In genomic region chr14:63603749-63604277, GRCh38 we compare ENCODE assay signal across 22 cellular contexts. TPM values are rescaled to one million over a fixed set of nuclear protein-coding genes. Genes with fewer than 3 reads are reported as not detected.
DNase-seq lines count a peak whose midpoint lies in the region; ATAC-seq lines count a peak whose summit lies in the region.
"Had no signal": no experiment of that assay in that cellular context is flagged by ENCODE, and none has a peak within 500 bp of the region (broad histone marks: within the 10 kb centered on the region; RNA-seq: fewer than 3 reads in every experiment).

No MANE protein-coding gene starts in this region.

- no peaks in the 10 kb centered on the region for H3K9me3 ChIP-seq in T-helper 17 cell (ENCODE audit: control insufficient read depth, low read length, poor library complexity, severe bottlenecking)
- H3K9me3 ChIP-seq: adrenal gland, ovary, sigmoid colon had no signal

- H3K4me1 Mint-ChIP-seq in T-helper 17 cell: peaks cover 13% of the 10 kb centered on the region
- H3K4me1 Mint-ChIP-seq: activated CD4-positive, alpha-beta memory T cell treated with anti-CD3 and anti-CD28 coated beads, Interleukin-2, amount 10 ng/mL, durations not matched to agents 7 days and 5 days had no signal

- H3K27ac Mint-ChIP-seq in T-helper 17 cell: peak overlapping the region; percentile 19
- H3K27ac Mint-ChIP-seq: activated CD4-positive, alpha-beta memory T cell treated with anti-CD3 and anti-CD28 coated beads, Interleukin-2, amount 10 ng/mL, durations not matched to agents 7 days and 5 days; stimulated activated naive CD8-positive, alpha-beta T cell treated with anti-CD3 and anti-CD28 coated beads, Interleukin-15, Interleukin-2, amounts not matched to agents 100 ng/mL and 50 ng/mL, for 24 hours; type B pancreatic cell had no signal

- DNase-seq in NCI-H1436 (lab: John Stamatoyannopoulos, UW): peak; percentile 18
- no peak for DNase-seq in NCI-H1436 treated with DMSO at 0.1 percent for 48 hours (lab: John Stamatoyannopoulos, UW)
- no peak for DNase-seq in T-helper 17 cell
- peak; percentile 37 for DNase-seq in left kidney (ENCODE audit: low read depth, low spot score)
- no peak for DNase-seq in NCI-H345 (lab: John Stamatoyannopoulos, UW)
- no peak for DNase-seq in substantia nigra (lab: John Stamatoyannopoulos, UW)
- DNase-seq: activated CD4-positive, alpha-beta memory T cell treated with anti-CD3 and anti-CD28 coated beads, Interleukin-2, amount 10 ng/mL, durations not matched to agents 7 days and 5 days; activated T-cell treated with anti-CD3 and anti-CD28 coated beads, Interleukin-2, amount 50 U/mL, for 48 hours; adrenal gland; C1 segment of cervical spinal cord; effector CD8-positive, alpha-beta T cell; head of caudate nucleus; IMR-90; ovary; Right ventricle myocardium superior; sigmoid colon; stimulated activated CD4-positive, alpha-beta T cell treated with anti-CD3 and anti-CD28 coated beads, Interleukin-1b, Interleukin-23, amount 100 ng/mL, for 48 hours had no signal

- peaks cover 8% of the 10 kb centered on the region for H3K36me3 Mint-ChIP-seq in T-helper 17 cell (ENCODE audit: low read depth)

- no peak overlapping the region for H3K27ac ChIP-seq in substantia nigra (ENCODE audit: low read depth, low read length, poor library complexity, severe bottlenecking)
- H3K27ac ChIP-seq: adrenal gland, cardiac muscle cell, ovary, sigmoid colon had no signal

- no peaks in the 10 kb centered on the region for H3K27me3 Mint-ChIP-seq in T-helper 17 cell
- H3K27me3 Mint-ChIP-seq: activated CD4-positive, alpha-beta memory T cell treated with anti-CD3 and anti-CD28 coated beads, Interleukin-2, amount 10 ng/mL, durations not matched to agents 7 days and 5 days; stimulated activated naive CD8-positive, alpha-beta T cell treated with anti-CD3 and anti-CD28 coated beads, Interleukin-15, Interleukin-2, amounts not matched to agents 100 ng/mL and 50 ng/mL, for 24 hours; type B pancreatic cell had no signal

- ATAC-seq in GM18868 (IDR thresholded peaks at IDR 0.05; ENCODE audit: unreplicated experiment) (peak; percentile 55), T-helper 17 cell (no peak), HG03039 (IDR thresholded peaks at IDR 0.05; ENCODE audit: unreplicated experiment) (no peak)

- H3K4me3 Mint-ChIP-seq in T-helper 17 cell: no peak overlapping the region
- H3K4me3 Mint-ChIP-seq: activated CD4-positive, alpha-beta memory T cell treated with anti-CD3 and anti-CD28 coated beads, Interleukin-2, amount 10 ng/mL, durations not matched to agents 7 days and 5 days; stimulated activated naive CD8-positive, alpha-beta T cell treated with anti-CD3 and anti-CD28 coated beads, Interleukin-15, Interleukin-2, amounts not matched to agents 100 ng/mL and 50 ng/mL, for 24 hours; type B pancreatic cell had no signal

RNA-seq across cellular contexts. Expression of gene WDR89, which starts 37.9 kb away (rescaled TPM):
- total RNA-seq in T-helper 17 cell: 10 to 100 TPM; 12.1 to 13.5 TPM

Comparison
In these comparisons a context has a peak if more than half of its experiments do, and no peak if none do; other contexts are left out.
1. DNase-seq: peak in NCI-H1436 (single experiment) and left kidney (single experiment); none in NCI-H1436 treated with DMSO at 0.1 percent for 48 hours (single experiment), T-helper 17 cell (0 of 3), NCI-H345 (single experiment) and substantia nigra (0 of 49).